1 cellular context compared by ENCODE assay signal in genomic region chr2:67771380-67771779, GRCh38.
TF ChIP-seq lines count a peak whose summit lies in the region.

No MANE protein-coding gene starts in this region.

TF ChIP-seq in HepG2, 621 proteins besides CTCF, POLR2A, EP300 and RAD21 (continued from another document):
- TF ChIP-seq ZNF274 (CRISPR knock-in tag; IDR thresholded peaks at IDR 0.05) (no peak), CENPT (CRISPR knock-in tag; IDR thresholded peaks at IDR 0.05; ENCODE audit: low read depth) (no peak), ZNF7 (CRISPR knock-in tag; IDR thresholded peaks at IDR 0.05) (no peak)
